In the genomic region with DNA sequence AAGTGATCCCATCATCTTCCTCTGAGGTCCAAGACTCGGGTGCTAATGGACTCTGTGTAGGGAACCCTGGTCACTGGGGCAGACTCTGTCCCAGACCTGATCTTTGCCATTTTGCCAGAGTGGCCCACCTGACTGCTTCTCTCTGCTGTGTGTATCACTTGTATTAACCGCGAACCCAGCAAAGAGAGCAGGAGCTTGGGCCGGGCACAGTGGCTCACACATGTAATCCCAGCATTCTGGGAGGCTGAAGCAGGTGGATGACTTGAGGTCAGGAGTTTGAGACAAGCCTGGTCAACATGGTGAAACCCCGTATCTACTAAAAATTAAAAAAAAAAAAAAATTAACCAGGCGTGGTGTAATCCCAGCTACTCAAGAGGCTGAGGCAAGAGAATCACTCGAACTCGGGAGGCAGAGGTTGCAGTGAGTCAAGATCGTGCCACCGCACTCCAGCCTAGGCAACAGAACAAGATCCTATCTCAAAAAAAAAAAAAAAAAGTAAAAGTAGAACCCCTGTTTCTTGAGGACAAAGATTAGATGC, we compare ENCODE assay signal across 1 cellular context.
TF ChIP-seq lines count a peak whose summit lies in the region.

No MANE protein-coding gene starts in this region.

TF ChIP-seq in HCT116, 20 proteins besides CTCF, POLR2A, EP300 and RAD21:
- no peak for TF ChIP-seq EZH2 (IDR thresholded peaks at IDR 0.05)
- TF ChIP-seq TCF7L2 (IDR thresholded peaks at IDR 0.05; ENCODE audit: borderline replicate concordance, extremely low read depth, insufficient read depth, insufficient read length), result no peak
- TF ChIP-seq, protein P1, sequence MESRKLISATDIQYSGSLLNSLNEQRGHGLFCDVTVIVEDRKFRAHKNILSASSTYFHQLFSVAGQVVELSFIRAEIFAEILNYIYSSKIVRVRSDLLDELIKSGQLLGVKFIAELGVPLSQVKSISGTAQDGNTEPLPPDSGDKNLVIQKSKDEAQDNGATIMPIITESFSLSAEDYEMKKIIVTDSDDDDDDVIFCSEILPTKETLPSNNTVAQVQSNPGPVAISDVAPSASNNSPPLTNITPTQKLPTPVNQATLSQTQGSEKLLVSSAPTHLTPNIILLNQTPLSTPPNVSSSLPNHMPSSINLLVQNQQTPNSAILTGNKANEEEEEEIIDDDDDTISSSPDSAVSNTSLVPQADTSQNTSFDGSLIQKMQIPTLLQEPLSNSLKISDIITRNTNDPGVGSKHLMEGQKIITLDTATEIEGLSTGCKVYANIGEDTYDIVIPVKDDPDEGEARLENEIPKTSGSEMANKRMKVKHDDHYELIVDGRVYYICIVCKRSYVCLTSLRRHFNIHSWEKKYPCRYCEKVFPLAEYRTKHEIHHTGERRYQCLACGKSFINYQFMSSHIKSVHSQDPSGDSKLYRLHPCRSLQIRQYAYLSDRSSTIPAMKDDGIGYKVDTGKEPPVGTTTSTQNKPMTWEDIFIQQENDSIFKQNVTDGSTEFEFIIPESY (IDR thresholded peaks at IDR 0.05; ENCODE audit: extremely low read depth, insufficient replicate concordance, low read length), result no peak
- TF ChIP-seq SP1 (IDR thresholded peaks at IDR 0.05; ENCODE audit: low read depth), result no peak
- TF ChIP-seq SIN3A (IDR thresholded peaks at IDR 0.05; ENCODE audit: low read depth), result no peak
- TF ChIP-seq CEBPB (IDR thresholded peaks at IDR 0.05; ENCODE audit: low read depth), result no peak
